9 cellular contexts compared by ENCODE assay signal in the genomic region with DNA sequence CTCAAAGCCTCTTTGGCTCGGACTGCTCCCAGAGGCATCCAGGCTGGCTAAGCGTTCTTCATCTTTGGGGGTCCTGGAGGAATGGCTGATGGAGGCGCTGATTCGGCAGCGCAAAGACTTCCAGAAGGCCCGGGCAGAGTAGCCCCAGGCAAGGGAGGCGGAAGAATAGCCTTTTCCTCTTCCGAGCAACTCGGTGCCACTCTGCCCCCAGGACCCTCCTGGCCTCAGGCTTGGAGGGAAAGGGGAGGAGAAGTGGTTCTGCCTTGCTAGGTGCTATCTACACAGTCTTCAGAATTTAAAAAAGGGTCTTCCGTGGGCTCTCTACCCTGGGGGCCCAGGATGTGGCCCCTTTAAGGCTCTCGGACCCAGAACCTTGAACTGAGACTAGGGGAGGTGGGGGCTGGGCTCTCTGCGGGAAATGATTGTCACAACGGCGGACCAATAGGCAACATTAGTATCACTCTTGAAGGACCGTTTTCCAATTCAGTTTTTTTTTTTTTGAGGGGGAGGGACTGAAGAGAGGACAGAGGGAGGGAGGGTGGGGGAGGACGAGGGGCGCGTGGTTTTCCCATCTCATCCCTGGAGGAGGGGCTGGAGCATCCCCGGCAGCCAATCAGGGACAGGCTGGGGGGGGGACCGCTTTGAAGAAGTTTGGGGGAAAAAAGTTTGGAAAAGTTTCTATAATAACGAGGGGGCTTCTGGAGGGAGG. TPM values are rescaled to one million over a fixed set of nuclear protein-coding genes. Genes with fewer than 3 reads are reported as not detected.
DNase-seq lines count a peak whose midpoint lies in the region; ATAC-seq and TF ChIP-seq lines count a peak whose summit lies in the region.
"Had no signal": no experiment of that assay in that cellular context is flagged by ENCODE, and none has a peak within 500 bp of the region (broad histone marks: within the 10 kb centered on the region; RNA-seq: fewer than 3 reads in every experiment).

A gene (plus strand): TSS at position 679 of the 709 bp plus-strand sequence. CDS start 157 bp downstream, outside the sequence.

- peak; percentile 93 for DNase-seq in GM04504 (ENCODE audit: low read depth)
- DNase-seq in OCI-M1 (lab: John Stamatoyannopoulos, UW) = peak; percentile 94
- DNase-seq in central memory CD8-positive, alpha-beta T cell (ENCODE audit: low spot score in 2 of 2) = no peak
- DNase-seq in iris pigment epithelial cell (ENCODE audit: low read depth) = peak; percentile 92
- peak; percentile 72 for DNase-seq in smooth muscle cell (lab: John Stamatoyannopoulos, UW; ENCODE audit: unreplicated experiment)
- no peak for DNase-seq in SKM-1 treated with dmso at 0.1 percent for 144 hours (lab: John Stamatoyannopoulos, UW; ENCODE audit: unreplicated experiment)
- no peak for DNase-seq in superior temporal gyrus (ENCODE audit: extremely low spot score)

- H3K9me3 Mint-ChIP-seq in central memory CD8-positive, alpha-beta T cell = no peaks in the 10 kb centered on the region
- H3K9me3 Mint-ChIP-seq: activated naive CD4-positive, alpha-beta T cell treated with anti-CD3 and anti-CD28 coated beads, Interleukin-2, amount 50 U/mL, for 72 hours had no signal

- no peak for TF ChIP-seq CTCF in smooth muscle cell (IDR thresholded peaks at IDR 0.05; ENCODE audit: borderline replicate concordance, insufficient read depth, poor library complexity, severe bottlenecking)

- peak within 1 kb of the TSS; percentile 100 for H3K9ac ChIP-seq in smooth muscle cell (ENCODE audit: low read depth)

- H3F3A ChIP-seq in smooth muscle cell (ENCODE audit: low read depth) = peaks cover 11% of the 10 kb centered on the region

- peak within 1 kb of the TSS; percentile 100 for H3K4me2 ChIP-seq in smooth muscle cell

- peak within 1 kb of the TSS; percentile 86 for H2AFZ ChIP-seq in smooth muscle cell (ENCODE audit: low read depth)

- peaks cover 18% of the 10 kb centered on the region for H3K4me1 ChIP-seq in smooth muscle cell (ENCODE audit: low read depth)

- peak within 1 kb of the TSS; percentile 97 for H3K27ac ChIP-seq in smooth muscle cell (ENCODE audit: low read depth)

- H3K27me3 Mint-ChIP-seq in central memory CD8-positive, alpha-beta T cell = peaks cover 62% of the 10 kb centered on the region

- H3K4me1 Mint-ChIP-seq in central memory CD8-positive, alpha-beta T cell = peaks cover 34% of the 10 kb centered on the region

- no peak within 1 kb of the TSS for H3K27ac Mint-ChIP-seq in central memory CD8-positive, alpha-beta T cell (ENCODE audit: low read depth)

- peak within 1 kb of the TSS; percentile 70 for H3K4me3 Mint-ChIP-seq in central memory CD8-positive, alpha-beta T cell

- no peaks in the 10 kb centered on the region for H3K9me3 ChIP-seq in smooth muscle cell (replicated peaks; ENCODE audit: low read depth)

- H3K79me2 ChIP-seq in smooth muscle cell (ENCODE audit: low read depth) = peaks cover 4% of the 10 kb centered on the region

- peaks cover 9% of the 10 kb centered on the region for H3K36me3 Mint-ChIP-seq in central memory CD8-positive, alpha-beta T cell (ENCODE audit: insufficient read depth)
- H3K36me3 Mint-ChIP-seq: activated naive CD4-positive, alpha-beta T cell treated with anti-CD3 and anti-CD28 coated beads, Interleukin-2, amount 50 U/mL, for 72 hours had no signal

- peak within 1 kb of the TSS; percentile 99 for H3K4me3 ChIP-seq in smooth muscle cell

- 2% methylated on average over 19 of the region's 21 CpGs for WGBS in smooth muscle cell (ENCODE audit: low lambda C conversion rate)

- ATAC-seq in HG03457 (IDR thresholded peaks at IDR 0.05; ENCODE audit: unreplicated experiment) = peak; percentile 15
- ATAC-seq in central memory CD8-positive, alpha-beta T cell (replicated peaks; ENCODE audit: extremely low read depth, poor library complexity, severe bottlenecking) = no peak

- H3K27me3 ChIP-seq in smooth muscle cell (ENCODE audit: low read depth) = no peaks in the 10 kb centered on the region

- no peaks in the 10 kb centered on the region for H3K36me3 ChIP-seq in smooth muscle cell (ENCODE audit: low read depth)

- H4K20me1 ChIP-seq in smooth muscle cell (ENCODE audit: low read depth) = peaks cover 24% of the 10 kb centered on the region

RNA-seq across cellular contexts. Expression of the gene that starts here (rescaled TPM):
- total RNA-seq in smooth muscle cell = 40.1 and 44.6 TPM in 2 replicates
- polyA plus RNA-seq in smooth muscle cell = 84.7 and 93.3 TPM in 2 replicates

Comparison
In these comparisons a context has a peak if more than half of its experiments do, and no peak if none do; other contexts are left out.
1. DNase-seq: peak in GM04504 (single experiment), OCI-M1 (single experiment), iris pigment epithelial cell (single experiment) and smooth muscle cell (single experiment); none in central memory CD8-positive, alpha-beta T cell (0 of 2), SKM-1 treated with dmso at 0.1 percent for 144 hours (single experiment) and superior temporal gyrus (single experiment).